ENCODE assay signal across 1 cellular context in genomic region chr17:62093188-62094155, GRCh38.
TF ChIP-seq lines count a peak whose summit lies in the region.

No MANE protein-coding gene starts in this region.

TF ChIP-seq in H1, 55 proteins besides CTCF, POLR2A, EP300 and RAD21 (continued from another document):
- TF ChIP-seq, protein P1, sequence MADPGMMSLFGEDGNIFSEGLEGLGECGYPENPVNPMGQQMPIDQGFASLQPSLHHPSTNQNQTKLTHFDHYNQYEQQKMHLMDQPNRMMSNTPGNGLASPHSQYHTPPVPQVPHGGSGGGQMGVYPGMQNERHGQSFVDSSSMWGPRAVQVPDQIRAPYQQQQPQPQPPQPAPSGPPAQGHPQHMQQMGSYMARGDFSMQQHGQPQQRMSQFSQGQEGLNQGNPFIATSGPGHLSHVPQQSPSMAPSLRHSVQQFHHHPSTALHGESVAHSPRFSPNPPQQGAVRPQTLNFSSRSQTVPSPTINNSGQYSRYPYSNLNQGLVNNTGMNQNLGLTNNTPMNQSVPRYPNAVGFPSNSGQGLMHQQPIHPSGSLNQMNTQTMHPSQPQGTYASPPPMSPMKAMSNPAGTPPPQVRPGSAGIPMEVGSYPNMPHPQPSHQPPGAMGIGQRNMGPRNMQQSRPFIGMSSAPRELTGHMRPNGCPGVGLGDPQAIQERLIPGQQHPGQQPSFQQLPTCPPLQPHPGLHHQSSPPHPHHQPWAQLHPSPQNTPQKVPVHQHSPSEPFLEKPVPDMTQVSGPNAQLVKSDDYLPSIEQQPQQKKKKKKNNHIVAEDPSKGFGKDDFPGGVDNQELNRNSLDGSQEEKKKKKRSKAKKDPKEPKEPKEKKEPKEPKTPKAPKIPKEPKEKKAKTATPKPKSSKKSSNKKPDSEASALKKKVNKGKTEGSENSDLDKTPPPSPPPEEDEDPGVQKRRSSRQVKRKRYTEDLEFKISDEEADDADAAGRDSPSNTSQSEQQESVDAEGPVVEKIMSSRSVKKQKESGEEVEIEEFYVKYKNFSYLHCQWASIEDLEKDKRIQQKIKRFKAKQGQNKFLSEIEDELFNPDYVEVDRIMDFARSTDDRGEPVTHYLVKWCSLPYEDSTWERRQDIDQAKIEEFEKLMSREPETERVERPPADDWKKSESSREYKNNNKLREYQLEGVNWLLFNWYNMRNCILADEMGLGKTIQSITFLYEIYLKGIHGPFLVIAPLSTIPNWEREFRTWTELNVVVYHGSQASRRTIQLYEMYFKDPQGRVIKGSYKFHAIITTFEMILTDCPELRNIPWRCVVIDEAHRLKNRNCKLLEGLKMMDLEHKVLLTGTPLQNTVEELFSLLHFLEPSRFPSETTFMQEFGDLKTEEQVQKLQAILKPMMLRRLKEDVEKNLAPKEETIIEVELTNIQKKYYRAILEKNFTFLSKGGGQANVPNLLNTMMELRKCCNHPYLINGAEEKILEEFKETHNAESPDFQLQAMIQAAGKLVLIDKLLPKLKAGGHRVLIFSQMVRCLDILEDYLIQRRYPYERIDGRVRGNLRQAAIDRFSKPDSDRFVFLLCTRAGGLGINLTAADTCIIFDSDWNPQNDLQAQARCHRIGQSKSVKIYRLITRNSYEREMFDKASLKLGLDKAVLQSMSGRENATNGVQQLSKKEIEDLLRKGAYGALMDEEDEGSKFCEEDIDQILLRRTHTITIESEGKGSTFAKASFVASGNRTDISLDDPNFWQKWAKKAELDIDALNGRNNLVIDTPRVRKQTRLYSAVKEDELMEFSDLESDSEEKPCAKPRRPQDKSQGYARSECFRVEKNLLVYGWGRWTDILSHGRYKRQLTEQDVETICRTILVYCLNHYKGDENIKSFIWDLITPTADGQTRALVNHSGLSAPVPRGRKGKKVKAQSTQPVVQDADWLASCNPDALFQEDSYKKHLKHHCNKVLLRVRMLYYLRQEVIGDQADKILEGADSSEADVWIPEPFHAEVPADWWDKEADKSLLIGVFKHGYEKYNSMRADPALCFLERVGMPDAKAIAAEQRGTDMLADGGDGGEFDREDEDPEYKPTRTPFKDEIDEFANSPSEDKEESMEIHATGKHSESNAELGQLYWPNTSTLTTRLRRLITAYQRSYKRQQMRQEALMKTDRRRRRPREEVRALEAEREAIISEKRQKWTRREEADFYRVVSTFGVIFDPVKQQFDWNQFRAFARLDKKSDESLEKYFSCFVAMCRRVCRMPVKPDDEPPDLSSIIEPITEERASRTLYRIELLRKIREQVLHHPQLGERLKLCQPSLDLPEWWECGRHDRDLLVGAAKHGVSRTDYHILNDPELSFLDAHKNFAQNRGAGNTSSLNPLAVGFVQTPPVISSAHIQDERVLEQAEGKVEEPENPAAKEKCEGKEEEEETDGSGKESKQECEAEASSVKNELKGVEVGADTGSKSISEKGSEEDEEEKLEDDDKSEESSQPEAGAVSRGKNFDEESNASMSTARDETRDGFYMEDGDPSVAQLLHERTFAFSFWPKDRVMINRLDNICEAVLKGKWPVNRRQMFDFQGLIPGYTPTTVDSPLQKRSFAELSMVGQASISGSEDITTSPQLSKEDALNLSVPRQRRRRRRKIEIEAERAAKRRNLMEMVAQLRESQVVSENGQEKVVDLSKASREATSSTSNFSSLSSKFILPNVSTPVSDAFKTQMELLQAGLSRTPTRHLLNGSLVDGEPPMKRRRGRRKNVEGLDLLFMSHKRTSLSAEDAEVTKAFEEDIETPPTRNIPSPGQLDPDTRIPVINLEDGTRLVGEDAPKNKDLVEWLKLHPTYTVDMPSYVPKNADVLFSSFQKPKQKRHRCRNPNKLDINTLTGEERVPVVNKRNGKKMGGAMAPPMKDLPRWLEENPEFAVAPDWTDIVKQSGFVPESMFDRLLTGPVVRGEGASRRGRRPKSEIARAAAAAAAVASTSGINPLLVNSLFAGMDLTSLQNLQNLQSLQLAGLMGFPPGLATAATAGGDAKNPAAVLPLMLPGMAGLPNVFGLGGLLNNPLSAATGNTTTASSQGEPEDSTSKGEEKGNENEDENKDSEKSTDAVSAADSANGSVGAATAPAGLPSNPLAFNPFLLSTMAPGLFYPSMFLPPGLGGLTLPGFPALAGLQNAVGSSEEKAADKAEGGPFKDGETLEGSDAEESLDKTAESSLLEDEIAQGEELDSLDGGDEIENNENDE (IDR thresholded peaks at IDR 0.05; ENCODE audit: insufficient replicate concordance, low read length): no peak
- TF ChIP-seq MAFK (IDR thresholded peaks at IDR 0.05; ENCODE audit: low read depth, low read length) (no peak), SP2 (IDR thresholded peaks at IDR 0.05; ENCODE audit: low read length) (no peak), RBBP5 (IDR thresholded peaks at IDR 0.05; ENCODE audit: borderline replicate concordance, low read depth, low read length) (no peak), NRF1 (IDR thresholded peaks at IDR 0.05; ENCODE audit: low read depth, low read length) (no peak), CHD1 (IDR thresholded peaks at IDR 0.05; ENCODE audit: low read depth, low read length) (no peak)
- TF ChIP-seq, protein P2, sequence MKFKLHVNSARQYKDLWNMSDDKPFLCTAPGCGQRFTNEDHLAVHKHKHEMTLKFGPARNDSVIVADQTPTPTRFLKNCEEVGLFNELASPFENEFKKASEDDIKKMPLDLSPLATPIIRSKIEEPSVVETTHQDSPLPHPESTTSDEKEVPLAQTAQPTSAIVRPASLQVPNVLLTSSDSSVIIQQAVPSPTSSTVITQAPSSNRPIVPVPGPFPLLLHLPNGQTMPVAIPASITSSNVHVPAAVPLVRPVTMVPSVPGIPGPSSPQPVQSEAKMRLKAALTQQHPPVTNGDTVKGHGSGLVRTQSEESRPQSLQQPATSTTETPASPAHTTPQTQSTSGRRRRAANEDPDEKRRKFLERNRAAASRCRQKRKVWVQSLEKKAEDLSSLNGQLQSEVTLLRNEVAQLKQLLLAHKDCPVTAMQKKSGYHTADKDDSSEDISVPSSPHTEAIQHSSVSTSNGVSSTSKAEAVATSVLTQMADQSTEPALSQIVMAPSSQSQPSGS (IDR thresholded peaks at IDR 0.05; ENCODE audit: low read length): no peak
- TF ChIP-seq, protein P3, sequence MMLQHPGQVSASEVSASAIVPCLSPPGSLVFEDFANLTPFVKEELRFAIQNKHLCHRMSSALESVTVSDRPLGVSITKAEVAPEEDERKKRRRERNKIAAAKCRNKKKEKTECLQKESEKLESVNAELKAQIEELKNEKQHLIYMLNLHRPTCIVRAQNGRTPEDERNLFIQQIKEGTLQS (IDR thresholded peaks at IDR 0.05; ENCODE audit: insufficient read depth, low read depth, low read length): no peak
